Comparison of ENCODE assay signal across 1 cellular context in genomic region chr20:46649965-46650542, GRCh38.
TF ChIP-seq lines count a peak whose summit lies in the region.

No MANE protein-coding gene starts in this region.

TF ChIP-seq in GM23338, 12 proteins besides CTCF, POLR2A, EP300 and RAD21:
- TF ChIP-seq EZH2phosphoT487 (IDR thresholded peaks at IDR 0.05; ENCODE audit: unreplicated experiment) (no peak), EZH2 (IDR thresholded peaks at IDR 0.05; ENCODE audit: low read depth, unreplicated experiment) (no peak), REST (IDR thresholded peaks at IDR 0.05; ENCODE audit: unreplicated experiment) (no peak), POLR2AphosphoS5 (IDR thresholded peaks at IDR 0.05; ENCODE audit: low read depth) (no peak), ZNF331 (CRISPR knock-in tag; IDR thresholded peaks at IDR 0.05; ENCODE audit: low read depth) (no peak), JUNB (IDR thresholded peaks at IDR 0.05; ENCODE audit: unreplicated experiment) (no peak), ETS1 (IDR thresholded peaks at IDR 0.05) (no peak), NANOG (IDR thresholded peaks at IDR 0.05; ENCODE audit: borderline replicate concordance) (no peak), ZNF114 (CRISPR knock-in tag; IDR thresholded peaks at IDR 0.05) (no peak), CREB1 (CRISPR knock-in tag; IDR thresholded peaks at IDR 0.05; ENCODE audit: low read depth) (no peak), STAT1 (IDR thresholded peaks at IDR 0.05; ENCODE audit: unreplicated experiment) (no peak)
- TF ChIP-seq, protein P1, sequence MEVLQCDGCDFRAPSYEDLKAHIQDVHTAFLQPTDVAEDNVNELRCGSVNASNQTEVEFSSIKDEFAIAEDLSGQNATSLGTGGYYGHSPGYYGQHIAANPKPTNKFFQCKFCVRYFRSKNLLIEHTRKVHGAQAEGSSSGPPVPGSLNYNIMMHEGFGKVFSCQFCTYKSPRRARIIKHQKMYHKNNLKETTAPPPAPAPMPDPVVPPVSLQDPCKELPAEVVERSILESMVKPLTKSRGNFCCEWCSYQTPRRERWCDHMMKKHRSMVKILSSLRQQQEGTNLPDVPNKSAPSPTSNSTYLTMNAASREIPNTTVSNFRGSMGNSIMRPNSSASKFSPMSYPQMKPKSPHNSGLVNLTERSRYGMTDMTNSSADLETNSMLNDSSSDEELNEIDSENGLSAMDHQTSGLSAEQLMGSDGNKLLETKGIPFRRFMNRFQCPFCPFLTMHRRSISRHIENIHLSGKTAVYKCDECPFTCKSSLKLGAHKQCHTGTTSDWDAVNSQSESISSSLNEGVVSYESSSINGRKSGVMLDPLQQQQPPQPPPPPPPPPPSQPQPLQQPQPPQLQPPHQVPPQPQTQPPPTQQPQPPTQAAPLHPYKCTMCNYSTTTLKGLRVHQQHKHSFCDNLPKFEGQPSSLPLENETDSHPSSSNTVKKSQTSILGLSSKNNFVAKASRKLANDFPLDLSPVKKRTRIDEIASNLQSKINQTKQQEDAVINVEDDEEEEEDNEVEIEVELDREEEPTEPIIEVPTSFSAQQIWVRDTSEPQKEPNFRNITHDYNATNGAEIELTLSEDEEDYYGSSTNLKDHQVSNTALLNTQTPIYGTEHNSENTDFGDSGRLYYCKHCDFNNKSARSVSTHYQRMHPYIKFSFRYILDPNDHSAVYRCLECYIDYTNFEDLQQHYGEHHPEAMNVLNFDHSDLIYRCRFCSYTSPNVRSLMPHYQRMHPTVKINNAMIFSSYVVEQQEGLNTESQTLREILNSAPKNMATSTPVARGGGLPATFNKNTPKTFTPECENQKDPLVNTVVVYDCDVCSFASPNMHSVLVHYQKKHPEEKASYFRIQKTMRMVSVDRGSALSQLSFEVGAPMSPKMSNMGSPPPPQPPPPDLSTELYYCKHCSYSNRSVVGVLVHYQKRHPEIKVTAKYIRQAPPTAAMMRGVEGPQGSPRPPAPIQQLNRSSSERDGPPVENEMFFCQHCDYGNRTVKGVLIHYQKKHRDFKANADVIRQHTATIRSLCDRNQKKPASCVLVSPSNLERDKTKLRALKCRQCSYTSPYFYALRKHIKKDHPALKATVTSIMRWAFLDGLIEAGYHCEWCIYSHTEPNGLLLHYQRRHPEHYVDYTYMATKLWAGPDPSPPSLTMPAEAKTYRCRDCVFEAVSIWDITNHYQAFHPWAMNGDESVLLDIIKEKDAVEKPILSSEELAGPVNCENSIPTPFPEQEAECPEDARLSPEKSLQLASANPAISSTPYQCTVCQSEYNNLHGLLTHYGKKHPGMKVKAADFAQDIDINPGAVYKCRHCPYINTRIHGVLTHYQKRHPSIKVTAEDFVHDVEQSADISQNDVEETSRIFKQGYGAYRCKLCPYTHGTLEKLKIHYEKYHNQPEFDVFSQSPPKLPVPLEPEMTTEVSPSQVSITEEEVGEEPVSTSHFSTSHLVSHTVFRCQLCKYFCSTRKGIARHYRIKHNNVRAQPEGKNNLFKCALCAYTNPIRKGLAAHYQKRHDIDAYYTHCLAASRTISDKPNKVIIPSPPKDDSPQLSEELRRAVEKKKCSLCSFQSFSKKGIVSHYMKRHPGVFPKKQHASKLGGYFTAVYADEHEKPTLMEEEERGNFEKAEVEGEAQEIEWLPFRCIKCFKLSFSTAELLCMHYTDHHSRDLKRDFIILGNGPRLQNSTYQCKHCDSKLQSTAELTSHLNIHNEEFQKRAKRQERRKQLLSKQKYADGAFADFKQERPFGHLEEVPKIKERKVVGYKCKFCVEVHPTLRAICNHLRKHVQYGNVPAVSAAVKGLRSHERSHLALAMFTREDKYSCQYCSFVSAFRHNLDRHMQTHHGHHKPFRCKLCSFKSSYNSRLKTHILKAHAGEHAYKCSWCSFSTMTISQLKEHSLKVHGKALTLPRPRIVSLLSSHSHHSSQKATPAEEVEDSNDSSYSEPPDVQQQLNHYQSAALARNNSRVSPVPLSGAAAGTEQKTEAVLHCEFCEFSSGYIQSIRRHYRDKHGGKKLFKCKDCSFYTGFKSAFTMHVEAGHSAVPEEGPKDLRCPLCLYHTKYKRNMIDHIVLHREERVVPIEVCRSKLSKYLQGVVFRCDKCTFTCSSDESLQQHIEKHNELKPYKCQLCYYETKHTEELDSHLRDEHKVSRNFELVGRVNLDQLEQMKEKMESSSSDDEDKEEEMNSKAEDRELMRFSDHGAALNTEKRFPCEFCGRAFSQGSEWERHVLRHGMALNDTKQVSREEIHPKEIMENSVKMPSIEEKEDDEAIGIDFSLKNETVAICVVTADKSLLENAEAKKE (CRISPR knock-in tag; IDR thresholded peaks at IDR 0.05) = no peak
